In genomic region chr5:154835701-154836052, GRCh38 we compare ENCODE assay signal across 2 cellular contexts. TPM values are rescaled to one million over a fixed set of nuclear protein-coding genes. Genes with fewer than 3 reads are reported as not detected.
"Had no signal": no experiment of that assay in that cellular context is flagged by ENCODE, and none has a peak within 500 bp of the region (broad histone marks: within the 10 kb centered on the region; RNA-seq: fewer than 3 reads in every experiment).

No MANE protein-coding gene starts in this region.

RNA-seq across cellular contexts. Expression of gene FAXDC2, which starts 14.7 kb away (rescaled TPM):
- total RNA-seq: activated CD4-positive, alpha-beta T cell treated with anti-CD3 and anti-CD28 coated beads, Interleukin-2, amount 10 ng/mL, durations not matched to agents 24 days and 14 days; activated CD8-positive, alpha-beta T cell treated with anti-CD3 and anti-CD28 coated beads, Interleukin-2, amount 10 ng/mL, durations not matched to agents 7 days and 5 days had no signal
